In genomic region chr19:6278740-6279619, GRCh38 we compare ENCODE assay signal across 8 cellular contexts. TPM values are rescaled to one million over a fixed set of nuclear protein-coding genes. Genes with fewer than 3 reads are reported as not detected.
DNase-seq lines count a peak whose midpoint lies in the region; ATAC-seq and TF ChIP-seq lines count a peak whose summit lies in the region.

No MANE protein-coding gene starts in this region.

- intact Hi-C loops in CD14-positive monocyte (cut with micrococcal nuclease): no loop called here
- intact Hi-C loops in left lung (cut with DNase I): no loop called here

- TF ChIP-seq POLR2A in tibial nerve (IDR thresholded peaks at IDR 0.05): no peak

- H3K4me3 ChIP-seq in HUES6 (ENCODE audit: low read depth, low read length) (peak overlapping the region; percentile 70), left lung (peak overlapping the region; percentile 50 to 88), tibial nerve (peak overlapping the region; percentile 70 to 97 (median 78))

- peaks cover 4 to 17% of the 10 kb centered on the region in 2 donors for H3K36me3 Mint-ChIP-seq in CD14-positive monocyte

- ATAC-seq in left lung (no peak), HG03095 (IDR thresholded peaks at IDR 0.05; ENCODE audit: unreplicated experiment) (no peak)

- H3K9me3 ChIP-seq in HUES6 (ENCODE audit: control insufficient read depth, insufficient read depth, low read depth, low read length): no peaks in the 10 kb centered on the region; the same call in 1 of the 2 replicates
- H3K9me3 ChIP-seq in left lung: no peaks in the 10 kb centered on the region
- no peaks in the 10 kb centered on the region for H3K9me3 ChIP-seq in tibial nerve

- no peak for DNase-seq in CD14-positive monocyte (ENCODE audit: low spot score)
- DNase-seq in left lung: no peak
- no peak for DNase-seq in tibial nerve (ENCODE audit: low spot score in 2 of 2)
- no peak for DNase-seq in NCI-H187 treated with DMSO at 0.1 percent for 48 hours (lab: John Stamatoyannopoulos, UW)
- DNase-seq in hippocampal formation (lab: John Stamatoyannopoulos, UW): no peak

- no peaks in the 10 kb centered on the region for H3K27me3 ChIP-seq in HUES6 (ENCODE audit: control insufficient read depth, insufficient read depth, low read length)
- no peaks in the 10 kb centered on the region for H3K27me3 ChIP-seq in left lung
- no peaks in the 10 kb centered on the region for H3K27me3 ChIP-seq in tibial nerve

- H3K36me3 ChIP-seq in HUES6 (ENCODE audit: control insufficient read depth, insufficient read depth, low read length) (peaks cover 4% of the 10 kb centered on the region; the same call in 1 of the 2 replicates), left lung (no peaks in the 10 kb centered on the region), tibial nerve (no peaks in the 10 kb centered on the region)

- peaks cover 0 to 7% (median 4%) of the 10 kb centered on the region in 7 donors for H3K9me3 Mint-ChIP-seq in CD14-positive monocyte

- TF ChIP-seq CTCF in CD14-positive monocyte (IDR thresholded peaks at IDR 0.05): no peak
- no peak for TF ChIP-seq CTCF in left lung (IDR thresholded peaks at IDR 0.05)
- TF ChIP-seq CTCF in tibial nerve (IDR thresholded peaks at IDR 0.05): no peak

- WGBS in adipose tissue, 3 donors: 7 to 8% (median 7%) methylated on average over 30 to 36 of the region's 36 CpGs
- 6 to 7% methylated on average over 21 to 22 of the region's 36 CpGs for WGBS in tibial nerve, 2 donors

- peak overlapping the region; percentile 91 to 97 for H3K4me3 Mint-ChIP-seq in CD14-positive monocyte

- peaks cover 0 to 7% (median 5%) of the 10 kb centered on the region in 3 donors for H3K27me3 Mint-ChIP-seq in CD14-positive monocyte (ENCODE audit: low read depth in 3 of 3)

- H3K4me1 Mint-ChIP-seq in CD14-positive monocyte: peaks cover 52% of the 10 kb centered on the region

- peak overlapping the region; percentile 69 to 93 (median 89) for H3K27ac Mint-ChIP-seq in CD14-positive monocyte

- peak overlapping the region; percentile 79 for H3K9ac ChIP-seq in HUES6 (ENCODE audit: low read length)

- peaks cover 33% of the 10 kb centered on the region for H3K4me1 ChIP-seq in HUES6 (ENCODE audit: control insufficient read depth, insufficient read depth, low read length)
- peaks cover 36 to 55% of the 10 kb centered on the region in 2 donors for H3K4me1 ChIP-seq in left lung
- peaks cover 0 to 52% (median 47%) of the 10 kb centered on the region in 4 donors for H3K4me1 ChIP-seq in tibial nerve

- H3K27ac ChIP-seq in HUES6 (ENCODE audit: low read depth, low read length) (0 out of 2 replicates have a peak overlapping the region, but pooled peaks have one; percentile 71), adipose tissue (ENCODE audit: low read depth, low read length) (peak overlapping the region; percentile 25), left lung (peak overlapping the region; percentile 45 to 84), tibial nerve (peak overlapping the region; percentile 76 to 93 (median 88))

- no peak for TF ChIP-seq EP300 in tibial nerve (IDR thresholded peaks at IDR 0.05)

RNA-seq across cellular contexts. Expression of gene MLLT1, which starts 0.8 kb away (rescaled TPM):
- polyA plus RNA-seq in CD14-positive monocyte: under 1 TPM; 0.65 to 0.99 TPM
- polyA plus RNA-seq in adipose tissue: 10 to 100 TPM; 19.3 to 41.7 (median 37.5) TPM
- 10 to 100 TPM; 69.3 to 71.3 TPM for total RNA-seq in left lung
- 10 to 100 TPM; 15.1 to 42.0 (median 19.9) TPM for total RNA-seq in tibial nerve

RNA-seq across cellular contexts. Expression of gene ACER1, which starts 54.4 kb away (rescaled TPM):
- polyA plus RNA-seq in CD14-positive monocyte (not detected), adipose tissue (under 1 TPM in 1 of 3 donors, not detected in 2; 0.04 TPM)
- total RNA-seq in left lung (not detected), tibial nerve (not detected)

Comparison
In these comparisons a context has a peak if more than half of its experiments do, and no peak if none do; other contexts are left out.
1. H3K27ac ChIP-seq: peak in every context shown above with its lines; median percentile 88 in tibial nerve; 71 in HUES6; 64 in left lung; 25 in adipose tissue.